15 cellular contexts compared by ENCODE assay signal in the genomic region with DNA sequence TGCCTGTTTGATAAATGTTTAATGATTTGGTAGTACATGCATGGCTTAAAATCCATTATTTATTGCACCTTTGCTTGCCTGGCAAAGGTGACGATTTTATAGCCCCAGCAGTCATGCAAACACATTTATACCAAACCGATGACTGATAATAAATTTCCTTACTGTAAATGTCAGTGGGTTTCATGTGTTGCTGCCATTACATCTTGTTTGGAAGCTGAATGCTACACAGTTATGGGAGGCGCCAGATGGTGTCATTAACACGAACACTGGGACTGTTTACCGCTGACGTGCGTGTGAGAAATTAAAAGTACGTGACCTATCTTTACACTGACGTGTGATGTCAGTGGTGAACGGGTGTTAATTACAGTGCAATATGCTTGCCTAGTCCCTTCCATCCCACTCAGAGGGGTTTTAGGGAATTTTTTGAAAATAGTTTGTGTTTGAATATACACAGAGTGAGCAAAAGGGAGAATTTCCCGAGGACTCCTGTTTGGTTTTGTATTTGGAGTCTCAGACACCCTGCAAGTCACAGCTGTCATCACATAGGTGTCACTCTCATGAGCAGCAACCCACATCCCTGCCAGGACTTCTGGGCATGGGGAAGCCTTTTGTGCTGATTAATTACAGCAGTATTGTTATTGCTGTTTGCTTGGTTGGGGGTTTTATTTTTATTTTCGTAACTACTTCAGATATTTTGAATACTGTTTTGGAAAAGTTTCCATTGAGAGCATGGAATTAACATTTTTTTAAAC.
DNase-seq lines count a peak whose midpoint lies in the region; ATAC-seq and TF ChIP-seq lines count a peak whose summit lies in the region.
"Had no signal": no experiment of that assay in that cellular context is flagged by ENCODE, and none has a peak within 500 bp of the region (broad histone marks: within the 10 kb centered on the region; RNA-seq: fewer than 3 reads in every experiment).

No MANE protein-coding gene starts in this region.

- peaks cover 62% of the 10 kb centered on the region for H3K27me3 Mint-ChIP-seq in central memory CD8-positive, alpha-beta T cell

- no peaks in the 10 kb centered on the region for H3K9me3 ChIP-seq in psoas muscle
- H3K9me3 ChIP-seq: Peyer's patch, right lobe of liver had no signal

- H3K36me3 Mint-ChIP-seq in central memory CD8-positive, alpha-beta T cell (ENCODE audit: insufficient read depth): no peaks in the 10 kb centered on the region

- peak overlapping the region; percentile 44 for H3K4me3 ChIP-seq in psoas muscle
- H3K4me3 ChIP-seq: BLaER1 treated with 17β-estradiol and CSF1 and Interleukin-3, amounts not matched to agents 10 nM and 100 nM; Peyer's patch; right lobe of liver; suprapubic skin had no signal

- peak; percentile 83 for ATAC-seq in central memory CD8-positive, alpha-beta T cell (replicated peaks; ENCODE audit: extremely low read depth, poor library complexity, severe bottlenecking)
- ATAC-seq in psoas muscle: peak; percentile 75 to 91 (median 86)
- ATAC-seq: HCT116, right lobe of liver had no signal

- TF ChIP-seq CTCF in psoas muscle (IDR thresholded peaks at IDR 0.05): no peak

- H3K27ac ChIP-seq in psoas muscle: peak overlapping the region; percentile 82
- H3K27ac ChIP-seq: BLaER1 treated with 17β-estradiol and CSF1 and Interleukin-3, amounts not matched to agents 10 nM and 100 nM; Peyer's patch; right lobe of liver; suprapubic skin had no signal

- intact Hi-C loops in psoas muscle (cut with DNase I): no loop called here

- no peaks in the 10 kb centered on the region for H3K27me3 ChIP-seq in psoas muscle (ENCODE audit: insufficient read depth in 3 of 3, low read length in 2 of 3)
- H3K27me3 ChIP-seq: BLaER1 treated with 17β-estradiol and CSF1 and Interleukin-3, amounts not matched to agents 10 nM and 100 nM; Peyer's patch had no signal

- no peaks in the 10 kb centered on the region for H3K36me3 ChIP-seq in psoas muscle (ENCODE audit: insufficient read depth in 1 of 2, low read depth in 1 of 2)
- H3K36me3 ChIP-seq: Peyer's patch, right lobe of liver, suprapubic skin had no signal

- H3K27ac Mint-ChIP-seq in central memory CD8-positive, alpha-beta T cell (ENCODE audit: low read depth): peak overlapping the region; percentile 16

- no peak overlapping the region for H3K4me3 Mint-ChIP-seq in central memory CD8-positive, alpha-beta T cell

- peak; percentile 88 for DNase-seq in NCI-H1092 (lab: John Stamatoyannopoulos, UW)
- peak; percentile 33 for DNase-seq in NCI-H2227 treated with DMSO at 0.1 percent for 48 hours (lab: John Stamatoyannopoulos, UW)
- DNase-seq in central memory CD8-positive, alpha-beta T cell (ENCODE audit: low spot score in 2 of 2): no peak
- DNase-seq in psoas muscle: peak in 1 of 2 donors; percentile 58
- DNase-seq in activated CD4-positive, CD25-positive, alpha-beta regulatory T cell (lab: John Stamatoyannopoulos, UW): no peak
- DNase-seq in NCI-H187 (lab: John Stamatoyannopoulos, UW): no peak
- no peak for DNase-seq in stimulated activated naive CD4-positive, alpha-beta T cell treated with Interleukin-2 at 50 U/mL for 16 hours (lab: John Stamatoyannopoulos, UW)
- no peak for DNase-seq in DMS114 treated with DMSO at 0.1 percent for 48 hours (lab: John Stamatoyannopoulos, UW; ENCODE audit: unreplicated experiment)
- DNase-seq: activated CD4-positive, alpha-beta T cell treated with anti-CD3 and anti-CD28 coated beads, Interleukin-2, amount 50 U/mL, for 4 hours; GF-D8; Peyer's patch; right lobe of liver had no signal

- H3K4me1 ChIP-seq in psoas muscle: peaks cover 17% of the 10 kb centered on the region
- H3K4me1 ChIP-seq: Peyer's patch, right lobe of liver, suprapubic skin had no signal

- 20 to 31% (median 22%) methylated on average over 12 of the region's 12 CpGs for WGBS in psoas muscle, 3 donors

- H3K9me3 Mint-ChIP-seq in central memory CD8-positive, alpha-beta T cell: peaks cover 10% of the 10 kb centered on the region

- no peaks in the 10 kb centered on the region for H3K4me1 Mint-ChIP-seq in central memory CD8-positive, alpha-beta T cell

Comparison
In these comparisons a context has a peak if more than half of its experiments do, and no peak if none do; other contexts are left out.
1. DNase-seq: peak in NCI-H1092 (single experiment) and NCI-H2227 treated with DMSO at 0.1 percent for 48 hours (single experiment); none in central memory CD8-positive, alpha-beta T cell (0 of 2), activated CD4-positive, CD25-positive, alpha-beta regulatory T cell (0 of 4), NCI-H187 (0 of 2), stimulated activated naive CD4-positive, alpha-beta T cell treated with Interleukin-2 at 50 U/mL for 16 hours (single experiment) and DMS114 treated with DMSO at 0.1 percent for 48 hours (single experiment).